Comparison of ENCODE assay signal across 29 cellular contexts in genomic region chrX:33784548-33784947, GRCh38.
"Had no signal": no experiment of that assay in that cellular context is flagged by ENCODE, and none has a peak within 500 bp of the region (broad histone marks: within the 10 kb centered on the region; RNA-seq: fewer than 3 reads in every experiment).

No MANE protein-coding gene starts in this region.

- H3K27ac Mint-ChIP-seq: dendritic cell treated with granulocyte-macrophage colony-stimulating factor and Interleukin-4, amounts not matched to agents 40 ng/mL and 50 ng/mL, for 4 days; effector memory CD8-positive, alpha-beta T cell; endodermal cell had no signal

- H3K9me3 Mint-ChIP-seq: effector memory CD8-positive, alpha-beta T cell; endodermal cell had no signal

- H3K4me3 Mint-ChIP-seq: dendritic cell treated with granulocyte-macrophage colony-stimulating factor and Interleukin-4, amounts not matched to agents 40 ng/mL and 50 ng/mL, for 4 days; effector memory CD8-positive, alpha-beta T cell; endodermal cell had no signal

- H3K36me3 ChIP-seq: colonic mucosa, esophagus muscularis mucosa, esophagus squamous epithelium, gastrocnemius medialis, gastroesophageal sphincter, heart left ventricle, heart right ventricle had no signal

- H3K9me3 ChIP-seq: colonic mucosa, esophagus muscularis mucosa, esophagus squamous epithelium, gastrocnemius medialis, gastroesophageal sphincter, heart left ventricle, heart right ventricle had no signal

- H3K27me3 Mint-ChIP-seq: dendritic cell treated with granulocyte-macrophage colony-stimulating factor and Interleukin-4, amounts not matched to agents 40 ng/mL and 50 ng/mL, for 4 days; effector memory CD8-positive, alpha-beta T cell had no signal

- DNase-seq: colonic mucosa; cortex of kidney; dermis blood vessel endothelial cell; dorsolateral prefrontal cortex; effector CD4-positive, alpha-beta T cell; effector CD8-positive, alpha-beta T cell; effector memory CD4-positive, alpha-beta T cell; effector memory CD8-positive, alpha-beta T cell; endodermal cell; erythroblast; esophagus squamous epithelium; foreskin fibroblast; foreskin keratinocyte; foreskin melanocyte; gastrocnemius medialis; glutamatergic neuron; head of caudate nucleus; heart left ventricle; heart right ventricle had no signal

- H3K4me3 ChIP-seq: colonic mucosa, coronary artery, dorsolateral prefrontal cortex, esophagus muscularis mucosa, esophagus squamous epithelium, gastrocnemius medialis, gastroesophageal sphincter, heart left ventricle, heart right ventricle had no signal

- H3K4me1 ChIP-seq: colonic mucosa, esophagus muscularis mucosa, esophagus squamous epithelium, foreskin keratinocyte, gastrocnemius medialis, gastroesophageal sphincter, heart left ventricle, heart right ventricle had no signal

- H3K27me3 ChIP-seq: colonic mucosa, esophagus muscularis mucosa, esophagus squamous epithelium, foreskin keratinocyte, gastrocnemius medialis, gastroesophageal sphincter, heart left ventricle, heart right ventricle had no signal

- ATAC-seq: effector memory CD8-positive, alpha-beta T cell; esophagus mucosa; foreskin keratinocyte; gastrocnemius medialis; gastroesophageal sphincter; heart left ventricle; heart right ventricle had no signal

- FAIRE-seq: colon, endometrium, endothelial cell of umbilical vein, frontal cortex had no signal

- H3K27ac ChIP-seq: colonic mucosa, coronary artery, dorsolateral prefrontal cortex, epithelial cell of prostate, esophagus muscularis mucosa, esophagus squamous epithelium, foreskin keratinocyte, gastrocnemius medialis, gastroesophageal sphincter, heart left ventricle, heart right ventricle had no signal
